In genomic region chr11:68039526-68040086, GRCh38 we compare ENCODE assay signal across 8 cellular contexts. TPM values are rescaled to one million over a fixed set of nuclear protein-coding genes. Genes with fewer than 3 reads are reported as not detected.
A peak's percentile ranks its signal among the peaks of the same experiment; 100 is the strongest.
DNase-seq lines count a peak whose midpoint lies in the region; ATAC-seq, FAIRE-seq and TF ChIP-seq lines count a peak whose summit lies in the region.

No MANE protein-coding gene starts in this region.

- no peak overlapping the region for H2AFZ ChIP-seq in fibroblast of lung (ENCODE audit: low read length)

- no peak for TF ChIP-seq POLR2A in Peyer's patch (IDR thresholded peaks at IDR 0.05)

- H3K36me3 ChIP-seq in Peyer's patch (peaks cover 0 to 26% (median 0%) of the 10 kb centered on the region in 3 donors), fibroblast of lung (ENCODE audit: control insufficient read depth, insufficient read depth, low read length) (peaks cover 22% of the 10 kb centered on the region), skeletal muscle satellite cell (ENCODE audit: insufficient read depth, low read length) (peaks cover 18% of the 10 kb centered on the region)

- H3K27ac ChIP-seq in Peyer's patch (peak overlapping the region; percentile 86 to 93 (median 90)), fibroblast of lung (ENCODE audit: insufficient read depth, low read length) (peak overlapping the region; percentile 81)

- peak in 1 of 3 donors; percentile 45 for DNase-seq in Peyer's patch
- no peak for DNase-seq in fibroblast of lung (ENCODE audit: low read depth in 2 of 2)
- DNase-seq in RCC 7860 (ENCODE audit: low spot score), result no peak
- no peak for DNase-seq in NCI-H1436 (lab: John Stamatoyannopoulos, UW)

- H3K4me3 ChIP-seq in Peyer's patch (peak overlapping the region; percentile 67 to 91 (median 84)), fibroblast of lung (replicated peaks in 1 of 4; ENCODE audit: control extremely low read depth in 1 of 4, insufficient read depth in 1 of 4, low read depth in 3 of 4, low read length in 4 of 4) (peak overlapping the region; percentile 57 to 88 (median 80)), skeletal muscle satellite cell (ENCODE audit: low read length) (peak overlapping the region; percentile 91)

- no peaks in the 10 kb centered on the region for H3K9me3 ChIP-seq in Peyer's patch
- H3K9me3 ChIP-seq in fibroblast of lung (ENCODE audit: control insufficient read depth, insufficient read depth, low read depth, low read length), result no peaks in the 10 kb centered on the region
- H3K9me3 ChIP-seq in skeletal muscle satellite cell (replicated peaks; ENCODE audit: low read length), result no peaks in the 10 kb centered on the region

- H3K4me1 ChIP-seq in Peyer's patch, result peaks cover 5 to 58% (median 24%) of the 10 kb centered on the region in 4 donors
- peaks cover 8% of the 10 kb centered on the region for H3K4me1 ChIP-seq in fibroblast of lung (ENCODE audit: control insufficient read depth, extremely low read depth, insufficient read depth, low read length)
- peaks cover 52% of the 10 kb centered on the region for H3K4me1 ChIP-seq in skeletal muscle satellite cell (ENCODE audit: control insufficient read depth, insufficient read depth, low read length)

- no peaks in the 10 kb centered on the region for H3K27me3 ChIP-seq in Peyer's patch
- no peaks in the 10 kb centered on the region for H3K27me3 ChIP-seq in fibroblast of lung (ENCODE audit: control insufficient read depth, insufficient read depth, low read length)
- no peaks in the 10 kb centered on the region for H3K27me3 ChIP-seq in skeletal muscle satellite cell (ENCODE audit: control insufficient read depth, insufficient read depth, low read length)

- H3K79me2 ChIP-seq in fibroblast of lung (ENCODE audit: control insufficient read depth, insufficient read depth, low read length), result peaks cover 26% of the 10 kb centered on the region

- H3K9ac ChIP-seq in fibroblast of lung (ENCODE audit: insufficient read depth, low read length) (peak overlapping the region; percentile 79), skeletal muscle satellite cell (ENCODE audit: low read depth, low read length) (peak overlapping the region; percentile 89)

- TF ChIP-seq CTCF in GM12874 (IDR thresholded peaks at IDR 0.05; ENCODE audit: insufficient read depth, low read depth, low read length) (0 out of 2 replicates have a peak, but pooled peaks have one; percentile 2), Peyer's patch (IDR thresholded peaks at IDR 0.05) (no peak), fibroblast of lung (conservative IDR thresholded peaks at IDR 0.05 in 1 of 2, IDR thresholded peaks at IDR 0.05 in 1 of 2; ENCODE audit: low read depth in 1 of 2, low read length in 2 of 2) (no peak)

- no peak for FAIRE-seq in RCC 7860 (lab: Jason Lieb, UNC)

- H3K4me2 ChIP-seq in fibroblast of lung (ENCODE audit: extremely low read depth, insufficient read depth, low read length) (peak overlapping the region; percentile 80), skeletal muscle satellite cell (ENCODE audit: low read length) (peak overlapping the region; percentile 90)

- H4K20me1 ChIP-seq in fibroblast of lung (ENCODE audit: control insufficient read depth, extremely low read depth, insufficient read depth, low read length), result no peaks in the 10 kb centered on the region

- no peak for ATAC-seq in HG03342 (IDR thresholded peaks at IDR 0.05; ENCODE audit: unreplicated experiment)
- ATAC-seq in HG03097 (IDR thresholded peaks at IDR 0.05; ENCODE audit: low FRiP score, unreplicated experiment), result no peak

RNA-seq across cellular contexts. Expression of gene TCIRG1, which starts 0.8 kb away (rescaled TPM):
- total RNA-seq in Peyer's patch (100 to 1,000 TPM; 239 to 586 (median 464) TPM), fibroblast of lung (42.1 and 46.2 TPM in 2 replicates)
- polyA plus RNA-seq in fibroblast of lung, result 24.7 and 26.7 TPM in 2 replicates
- polyA plus RNA-seq in fibroblast of lung (2012), result 42.3 and 42.9 TPM in 2 replicates
- polyA minus RNA-seq in fibroblast of lung (ENCODE audit: low replicate concordance), result 47.1 and 61.2 TPM in 2 replicates
- total RNA-seq in skeletal muscle satellite cell (2012; rRNA removed), result 129 and 182 TPM in 2 replicates

RNA-seq across cellular contexts. Expression of gene NDUFS8, which starts 9.1 kb away (rescaled TPM):
- total RNA-seq in Peyer's patch, result 100 to 1,000 TPM; 153 to 195 (median 162) TPM
- 88.1 and 148 TPM in 2 replicates for total RNA-seq in fibroblast of lung
- 36.3 and 53.5 TPM in 2 replicates for polyA plus RNA-seq in fibroblast of lung
- 146 and 217 TPM in 2 replicates for polyA plus RNA-seq in fibroblast of lung (2012)
- polyA minus RNA-seq in fibroblast of lung (ENCODE audit: low replicate concordance), result 112 and 143 TPM in 2 replicates
- 141 and 146 TPM in 2 replicates for total RNA-seq in skeletal muscle satellite cell (2012; rRNA removed)

RNA-seq across cellular contexts. Expression of gene ALDH3B1, which starts 29.5 kb away (rescaled TPM):
- total RNA-seq in Peyer's patch (10 to 100 TPM; 14.9 to 53.5 (median 37.0) TPM), fibroblast of lung (24.9 and 57.6 TPM in 2 replicates)
- 19.1 and 39.0 TPM in 2 replicates for polyA plus RNA-seq in fibroblast of lung
- 28.9 and 61.9 TPM in 2 replicates for polyA plus RNA-seq in fibroblast of lung (2012)
- 14.7 and 50.0 TPM in 2 replicates for polyA minus RNA-seq in fibroblast of lung (ENCODE audit: low replicate concordance)
- 26.6 and 30.9 TPM in 2 replicates for total RNA-seq in skeletal muscle satellite cell (2012; rRNA removed)

RNA-seq across cellular contexts. Expression of gene UNC93B1, which starts 35.7 kb away (rescaled TPM):
- total RNA-seq in Peyer's patch (100 to 1,000 TPM in 1 of 4 donors, 10 to 100 TPM in 3; 68.7 to 154 (median 91.6) TPM), fibroblast of lung (20.0 and 20.5 TPM in 2 replicates)
- polyA plus RNA-seq in fibroblast of lung, result 11.5 and 15.7 TPM in 2 replicates
- polyA plus RNA-seq in fibroblast of lung (2012), result 10.8 and 17.2 TPM in 2 replicates
- 35.3 and 55.9 TPM in 2 replicates for polyA minus RNA-seq in fibroblast of lung (ENCODE audit: low replicate concordance)
- 18.5 and 22.5 TPM in 2 replicates for total RNA-seq in skeletal muscle satellite cell (2012; rRNA removed)
